8 cellular contexts compared by ENCODE assay signal in genomic region chr11:118435893-118436624, GRCh38. TPM values are rescaled to one million over a fixed set of nuclear protein-coding genes. Genes with fewer than 3 reads are reported as not detected.
DNase-seq lines count a peak whose midpoint lies in the region; ATAC-seq and TF ChIP-seq lines count a peak whose summit lies in the region.

Gene KMT2A (plus strand): TSS chr11:118436492. CDS start chr11:118436513, 21 bp downstream.

- no peaks in the 10 kb centered on the region for H3K36me3 ChIP-seq in H7 (replicated peaks; ENCODE audit: control insufficient read depth, insufficient read depth, low read length)

- peaks cover 3% of the 10 kb centered on the region; the same call in 1 of the 2 replicates for H3K27me3 ChIP-seq in H7 (ENCODE audit: control insufficient read depth, insufficient read depth, low read length)

- H3K4me1 Mint-ChIP-seq in nephron: peaks cover 48% of the 10 kb centered on the region

- peak; percentile 46; the same call in 1 of the 2 replicates for TF ChIP-seq POLR2A in Raji (IDR thresholded peaks at IDR 0.05; ENCODE audit: insufficient read depth, low read depth, low read length)

- H3K36me3 Mint-ChIP-seq in nephron (ENCODE audit: low read depth): peaks cover 7% of the 10 kb centered on the region

- ATAC-seq in stimulated activated naive CD8-positive, alpha-beta T cell treated with anti-CD3 and anti-CD28 coated beads, Interleukin-15, Interleukin-2, amounts not matched to agents 100 U/mL and 50 U/mL, for 24 hours: peak; percentile 74

- no peak for TF ChIP-seq CTCF in fibroblast of pulmonary artery (IDR thresholded peaks at IDR 0.05; ENCODE audit: low read length, missing control alignments)
- TF ChIP-seq CTCF in nephron (IDR thresholded peaks at IDR 0.05; ENCODE audit: unreplicated experiment in 3 of 3): no peak

- H3K9me3 Mint-ChIP-seq in nephron: no peaks in the 10 kb centered on the region

- peaks cover 3% of the 10 kb centered on the region for H3K27me3 Mint-ChIP-seq in nephron (ENCODE audit: low read depth)

- H3K4me3 ChIP-seq in H7 (ENCODE audit: insufficient read depth, low read depth, low read length) (peak within 1 kb of the TSS; percentile 85), fibroblast of pulmonary artery (replicated peaks; ENCODE audit: low read depth, low read length) (peak within 1 kb of the TSS; percentile 71)

- H3K27ac Mint-ChIP-seq in nephron: peak within 1 kb of the TSS; percentile 92 to 99 (median 98)

- H3K4me3 Mint-ChIP-seq in nephron: peak within 1 kb of the TSS; percentile 98

- DNase-seq in Daoy (ENCODE audit: low read depth) (peak; percentile 96), H7 (peak; percentile 97), M059J (ENCODE audit: low read depth) (peak; percentile 95), fibroblast of pulmonary artery (ENCODE audit: low read depth) (peak; percentile 97)
- peak; percentile 87 for DNase-seq in activated T-helper 9 cell treated with anti-CD3 and anti-CD28 coated beads, Interleukin-2, amount 50 U/mL, for 16 hours (ENCODE audit: low read depth)
- DNase-seq in stimulated activated naive CD8-positive, alpha-beta T cell treated with anti-CD3 and anti-CD28 coated beads, Interleukin-15, Interleukin-2, amounts not matched to agents 100 U/mL and 50 U/mL, for 24 hours: peak; percentile 98

RNA-seq across cellular contexts. Expression of gene KMT2A, which starts in this region (rescaled TPM):
- total RNA-seq in Daoy (2014; rRNA removed; shearing (Covaris generic)): 13.2 and 19.1 TPM in 2 replicates
- total RNA-seq in H7 (2014; rRNA removed; shearing (Covaris generic)): 20.6 and 31.1 TPM in 2 replicates
- total RNA-seq in M059J (2014; rRNA removed; shearing (Covaris generic)): 26.5 and 40.4 TPM in 2 replicates

Comparison
In these comparisons a context has a peak if more than half of its experiments do, and no peak if none do; other contexts are left out.
1. Peak in every context shown above with its lines: DNase-seq, ATAC-seq and H3K4me3 ChIP-seq.